17 cellular contexts compared by ENCODE assay signal in the genomic region with DNA sequence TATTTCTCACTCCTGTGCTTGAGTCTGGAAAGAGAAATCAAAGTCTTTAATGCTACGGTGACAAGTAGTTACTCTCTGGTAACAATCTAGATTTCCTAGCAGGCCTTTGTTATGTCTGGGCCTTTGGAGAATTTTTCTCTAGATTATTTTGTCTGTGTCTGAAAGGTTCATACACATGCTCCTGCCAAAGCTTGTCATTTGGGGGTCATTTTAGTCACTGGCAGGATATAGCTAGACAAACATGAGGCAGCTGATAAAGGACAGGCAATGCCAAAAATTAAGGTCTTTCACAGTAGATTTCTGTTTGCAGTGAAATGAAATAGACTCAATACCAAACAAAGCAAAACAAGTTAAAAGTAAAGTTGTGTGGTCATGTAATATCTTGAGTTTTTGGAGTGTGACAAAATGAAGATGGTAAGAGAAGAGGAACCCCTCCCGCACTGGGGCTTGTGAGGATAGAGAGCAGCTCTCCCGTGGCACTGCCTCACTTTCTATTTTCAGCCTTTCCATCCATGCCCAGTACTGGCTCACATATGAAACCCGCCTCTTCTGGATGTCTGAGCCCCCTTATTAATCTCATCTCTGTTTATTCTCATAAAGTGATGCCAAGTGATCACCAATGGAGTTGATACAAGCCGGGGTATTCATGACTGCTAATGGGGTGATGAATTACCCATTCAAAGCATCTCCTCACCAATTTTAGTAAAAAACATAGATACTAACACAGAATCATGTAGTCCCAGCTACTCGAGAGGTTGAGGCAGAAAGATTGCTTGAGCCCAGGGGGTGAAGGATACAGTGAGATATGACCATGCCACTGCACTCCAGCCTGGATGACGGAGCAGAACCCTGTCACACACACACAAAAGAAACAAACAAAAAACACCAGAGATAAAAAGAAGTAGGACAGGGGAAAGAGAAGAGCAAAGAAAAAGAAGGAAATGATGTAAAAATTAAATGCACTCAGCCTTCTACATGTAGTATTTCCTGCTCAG.
A peak's percentile ranks its signal among the peaks of the same experiment; 100 is the strongest.
DNase-seq lines count a peak whose midpoint lies in the region; ATAC-seq and TF ChIP-seq lines count a peak whose summit lies in the region.
"Had no signal": no experiment of that assay in that cellular context is flagged by ENCODE, and none has a peak within 500 bp of the region (broad histone marks: within the 10 kb centered on the region; RNA-seq: fewer than 3 reads in every experiment).

No MANE protein-coding gene starts in this region.

- no peak overlapping the region for H2AFZ ChIP-seq in PC-9

- H4K20me1 ChIP-seq in PC-9 (ENCODE audit: insufficient read depth) = no peaks in the 10 kb centered on the region

- DNase-seq in NCI-H1092 treated with DMSO at 0.1 percent for 48 hours (lab: John Stamatoyannopoulos, UW) (peak; percentile 86), coronary artery (ENCODE audit: low spot score) (no peak), left lung (no peak), islet precursor cell (no peak), PC-9 (no peak)
- no peak for DNase-seq in effector memory CD4-positive, alpha-beta T cell
- DNase-seq: activated CD4-positive, alpha-beta memory T cell treated with anti-CD3 and anti-CD28 coated beads for 36 hours; effector memory CD8-positive, alpha-beta T cell; foreskin melanocyte; HCEC 1CT; NCI-H2107; NCI-H510A treated with DMSO at 0.1 percent for 48 hours; T-cell; testis had no signal

- intact Hi-C loops in left lung (cut with DNase I) = no loop called here
- intact Hi-C loops in PC-9 (cut with micrococcal nuclease; ENCODE audit: unreplicated experiment) = no loop called here

- H3K36me3 ChIP-seq in left lung (no peaks in the 10 kb centered on the region), stomach smooth muscle (ENCODE audit: control insufficient read depth in 2 of 2, insufficient read depth in 2 of 2, low read length in 2 of 2) (no peaks in the 10 kb centered on the region), PC-9 (ENCODE audit: low read depth) (no peaks in the 10 kb centered on the region)
- H3K36me3 ChIP-seq in effector memory CD4-positive, alpha-beta T cell (ENCODE audit: control insufficient read depth, insufficient read depth, low read length) = no peaks in the 10 kb centered on the region
- H3K36me3 ChIP-seq: SJSA1 had no signal

- ATAC-seq in left lung (peak; percentile 31), GM21825 (IDR thresholded peaks at IDR 0.05; ENCODE audit: unreplicated experiment) (no peak)
- ATAC-seq: effector memory CD8-positive, alpha-beta T cell; T-cell had no signal

- no peak for TF ChIP-seq CTCF in coronary artery (IDR thresholded peaks at IDR 0.05)
- TF ChIP-seq CTCF in left lung (IDR thresholded peaks at IDR 0.05) = no peak
- TF ChIP-seq CTCF in PC-9 (conservative IDR thresholded peaks at IDR 0.05) = no peak

- BruUV-seq in PC-9 (replicated peaks; lab: Mats Ljungman, UMichigan) = no TSS peak

- CTCF ChIA-PET in PC-9 (lab: Charles Lee) = no interaction called here

- H3F3A ChIP-seq in PC-9 (ENCODE audit: insufficient read depth, low read depth) = no peaks in the 10 kb centered on the region

- H3K4me1 ChIP-seq in left lung (no peaks in the 10 kb centered on the region), stomach smooth muscle (ENCODE audit: control insufficient read depth, insufficient read depth, low read length) (peaks cover 6% of the 10 kb centered on the region), PC-9 (replicated peaks; ENCODE audit: insufficient read depth) (no peaks in the 10 kb centered on the region)
- no peaks in the 10 kb centered on the region for H3K4me1 ChIP-seq in effector memory CD4-positive, alpha-beta T cell (ENCODE audit: control insufficient read depth, insufficient read depth, low read length, poor library complexity, severe bottlenecking)
- H3K4me1 ChIP-seq: SJSA1, testis had no signal

- POLR2A ChIA-PET in PC-9 (lab: Charles Lee; ENCODE audit: unreplicated experiment) = no interaction called here

- no peak overlapping the region for H3K4me2 ChIP-seq in PC-9

- H3K9me3 ChIP-seq in left lung = peaks cover 0 to 18% of the 10 kb centered on the region in 2 donors
- peaks cover 0 to 7% of the 10 kb centered on the region in 2 donors for H3K9me3 ChIP-seq in stomach smooth muscle (ENCODE audit: control insufficient read depth in 2 of 2, low read length in 2 of 2)
- no peaks in the 10 kb centered on the region for H3K9me3 ChIP-seq in effector memory CD4-positive, alpha-beta T cell (ENCODE audit: control insufficient read depth, low read length)
- H3K9me3 ChIP-seq in PC-9 (ENCODE audit: insufficient read depth, low read depth) = peaks cover 3% of the 10 kb centered on the region; the same call in 1 of the 2 replicates
- H3K9me3 ChIP-seq: SJSA1, testis had no signal

- H3K79me2 ChIP-seq in PC-9 (ENCODE audit: low read depth) = no peaks in the 10 kb centered on the region

- H3K27ac ChIP-seq in coronary artery = peak overlapping the region; percentile 63 to 75
- H3K27ac ChIP-seq in left lung = peak overlapping the region in 1 of 2 donors; percentile 33
- peak overlapping the region; percentile 61 for H3K27ac ChIP-seq in stomach smooth muscle (ENCODE audit: low read length)
- H3K27ac ChIP-seq in effector memory CD4-positive, alpha-beta T cell (ENCODE audit: insufficient read depth, low read length, poor library complexity, severe bottlenecking) = no peak overlapping the region
- H3K27ac ChIP-seq in PC-9 = no peak overlapping the region
- H3K27ac ChIP-seq: SJSA1, testis had no signal

- H3K4me3 ChIP-seq in coronary artery (peak overlapping the region; percentile 11), left lung (no peak overlapping the region), stomach smooth muscle (ENCODE audit: low read length in 2 of 2) (peak overlapping the region in 1 of 2 donors; percentile 34), PC-9 (no peak overlapping the region)
- H3K4me3 ChIP-seq in effector memory CD4-positive, alpha-beta T cell (ENCODE audit: insufficient read depth, low read depth, low read length, poor library complexity, severe bottlenecking) = no peak overlapping the region
- H3K4me3 ChIP-seq: SJSA1, testis had no signal

- no peaks in the 10 kb centered on the region for H3K27me3 ChIP-seq in left lung
- H3K27me3 ChIP-seq in stomach smooth muscle (ENCODE audit: control insufficient read depth in 1 of 2, insufficient read depth in 2 of 2, low read length in 2 of 2) = no peaks in the 10 kb centered on the region
- no peaks in the 10 kb centered on the region for H3K27me3 ChIP-seq in effector memory CD4-positive, alpha-beta T cell (replicated peaks; ENCODE audit: control insufficient read depth, insufficient read depth, low read length, poor library complexity, severe bottlenecking)
- peaks cover 24% of the 10 kb centered on the region; the same call in 1 of the 2 replicates for H3K27me3 ChIP-seq in PC-9 (ENCODE audit: insufficient read depth, low read depth)
- H3K27me3 ChIP-seq: testis had no signal

- peak overlapping the region in 1 of 2 donors; percentile 22 for H3K9ac ChIP-seq in stomach smooth muscle (ENCODE audit: low read length in 2 of 2)

- no peaks in the 10 kb centered on the region for H3K9me2 ChIP-seq in PC-9 (ENCODE audit: insufficient read depth)

Comparison
In these comparisons a context has a peak if more than half of its experiments do, and no peak if none do; other contexts are left out.
1. H3K27ac ChIP-seq: peak in coronary artery (2 of 2) and stomach smooth muscle (single experiment); none in effector memory CD4-positive, alpha-beta T cell (single experiment) and PC-9 (single experiment).